In the genomic region with DNA sequence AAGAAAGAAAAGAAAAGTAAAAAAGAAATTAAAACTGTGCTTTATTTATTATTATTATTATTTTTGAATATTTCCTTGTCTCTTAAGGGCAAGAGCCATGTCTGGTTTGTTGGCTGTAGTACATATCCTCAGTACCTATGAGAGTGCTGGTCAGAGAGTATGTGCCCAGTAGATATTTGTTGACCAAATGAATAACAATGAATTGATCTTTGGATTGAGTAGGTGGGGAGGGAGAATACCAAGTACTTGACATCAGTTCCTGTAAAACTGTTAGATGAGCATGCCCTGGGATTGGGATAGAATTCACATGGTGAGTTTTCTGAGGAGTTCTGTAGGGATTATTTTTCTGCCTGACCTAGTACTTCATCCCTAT, we compare ENCODE assay signal across 12 cellular contexts. TPM values are rescaled to one million over a fixed set of nuclear protein-coding genes. Genes with fewer than 3 reads are reported as not detected.
DNase-seq lines count a peak whose midpoint lies in the region; ATAC-seq and TF ChIP-seq lines count a peak whose summit lies in the region.
"Had no signal": no experiment of that assay in that cellular context is flagged by ENCODE, and none has a peak within 500 bp of the region (broad histone marks: within the 10 kb centered on the region; RNA-seq: fewer than 3 reads in every experiment).

No MANE protein-coding gene starts in this region.

- POLR2A ChIA-PET in CD8-positive, alpha-beta memory T cell (lab: Charles Lee), result interaction anchor here (2.4 kb wide), 1 partner anchor 12 kb away, joined by 10 read pairs; no protein-coding TSS in a partner anchor
- POLR2A ChIA-PET in OCI-LY7 (lab: Charles Lee), result interaction anchor here (1.7 to 5.0 kb wide), 4 partner anchors 10 to 28 kb away, joined by 8 to 29 read pairs (median 18); partner anchors contain the start of gene STIM1

- H3K4me1 ChIP-seq in CD8-positive, alpha-beta memory T cell (ENCODE audit: insufficient read depth, low read length), result peaks cover 89% of the 10 kb centered on the region
- peaks cover 56% of the 10 kb centered on the region for H3K4me1 ChIP-seq in OCI-LY7 (ENCODE audit: insufficient read depth, low read length, poor library complexity, severe bottlenecking)
- H3K4me1 ChIP-seq in psoas muscle, result peaks cover 75% of the 10 kb centered on the region

- TF ChIP-seq CTCF in OCI-LY7 (conservative IDR thresholded peaks at IDR 0.05; ENCODE audit: low read length) (no peak), psoas muscle (IDR thresholded peaks at IDR 0.05) (no peak)

- peak overlapping the region; percentile 0 for H3K27ac ChIP-seq in CD8-positive, alpha-beta memory T cell (ENCODE audit: low read depth, low read length)
- H3K27ac ChIP-seq in OCI-LY7 (ENCODE audit: low read depth, low read length, poor library complexity, severe bottlenecking), result peak overlapping the region; percentile 63
- peak overlapping the region; percentile 81 for H3K27ac ChIP-seq in epithelial cell of prostate
- H3K27ac ChIP-seq in psoas muscle, result peak overlapping the region; percentile 79
- H3K27ac ChIP-seq: colonic mucosa, WERI-Rb-1 had no signal

- H2AFZ ChIP-seq in OCI-LY7 (ENCODE audit: low read length), result no peak overlapping the region

- peaks cover 59% of the 10 kb centered on the region; the same call in 1 of the 2 replicates for H3K79me2 ChIP-seq in OCI-LY7 (ENCODE audit: insufficient read depth, low read depth, low read length)

- H3K4me1 Mint-ChIP-seq in CD8-positive, alpha-beta memory T cell, result peaks cover 87 to 93% (median 91%) of the 10 kb centered on the region in 3 donors

- H3K4me3 ChIP-seq in CD8-positive, alpha-beta memory T cell (ENCODE audit: low read length), result peak overlapping the region; percentile 3
- H3K4me3 ChIP-seq in OCI-LY7 (ENCODE audit: low read depth, low read length, poor library complexity, severe bottlenecking), result no peak overlapping the region
- no peak overlapping the region for H3K4me3 ChIP-seq in psoas muscle
- H3K4me3 ChIP-seq: colonic mucosa, suprapubic skin had no signal

- H3K9me2 ChIP-seq in OCI-LY7 (ENCODE audit: insufficient read depth, low read length), result no peaks in the 10 kb centered on the region

- BruUV-seq in OCI-LY7 (replicated peaks; lab: Mats Ljungman, UMichigan), result no TSS peak

- no peaks in the 10 kb centered on the region for H3K27me3 ChIP-seq in CD8-positive, alpha-beta memory T cell (ENCODE audit: insufficient read depth, low read length, poor library complexity, severe bottlenecking)
- H3K27me3 ChIP-seq in psoas muscle (ENCODE audit: insufficient read depth in 3 of 3, low read length in 2 of 3), result no peaks in the 10 kb centered on the region
- H3K27me3 ChIP-seq: colonic mucosa, suprapubic skin had no signal

- intact Hi-C loops in OCI-LY7 (cut with micrococcal nuclease; ENCODE audit: unreplicated experiment), result no loop called here
- intact Hi-C loops in psoas muscle (cut with DNase I), result no loop called here

- peak overlapping the region in 5 of 7 donors; percentile 9 to 55 (median 12) for H3K4me3 Mint-ChIP-seq in CD8-positive, alpha-beta memory T cell

- no peak for ATAC-seq in psoas muscle

- no peaks in the 10 kb centered on the region for H3K36me3 ChIP-seq in CD8-positive, alpha-beta memory T cell (ENCODE audit: insufficient read depth, low read length)
- H3K36me3 ChIP-seq in OCI-LY7 (ENCODE audit: insufficient read depth, low read length) (no peaks in the 10 kb centered on the region; the same call in 1 of the 2 replicates), psoas muscle (ENCODE audit: insufficient read depth in 1 of 2, low read depth in 1 of 2) (no peaks in the 10 kb centered on the region)
- H3K36me3 ChIP-seq: colonic mucosa, suprapubic skin, WERI-Rb-1 had no signal

- H4K20me1 ChIP-seq in OCI-LY7 (ENCODE audit: insufficient read depth, low read length), result no peaks in the 10 kb centered on the region

- H3K4me2 ChIP-seq in OCI-LY7 (ENCODE audit: low read length), result peak overlapping the region; percentile 63

- no peaks in the 10 kb centered on the region for H3K27me3 Mint-ChIP-seq in CD8-positive, alpha-beta memory T cell

- DNase-seq in CD8-positive, alpha-beta memory T cell, result no peak
- no peak for DNase-seq in OCI-LY7 (ENCODE audit: low spot score)
- no peak for DNase-seq in epithelial cell of prostate (ENCODE audit: low read depth, low spot score)
- no peak for DNase-seq in psoas muscle
- DNase-seq in HT-29 (ENCODE audit: low spot score), result no peak
- no peak for DNase-seq in T-helper 9 cell
- no peak for DNase-seq in inferior parietal cortex (ENCODE audit: extremely low spot score)
- DNase-seq: activated gamma-delta T cell treated with Interleukin-2 at 50 U/mL for 16 hours; colonic mucosa; stimulated activated CD4-positive, alpha-beta T cell treated with anti-CD3 and anti-CD28 coated beads, Interleukin-4, amount 100 ng/mL, for 4 hours; WERI-Rb-1 had no signal

- CTCF ChIA-PET in CD8-positive, alpha-beta memory T cell (lab: Charles Lee), result interaction anchor here (1.0 to 8.9 kb wide), 6 partner anchors 10 to 206 kb away, joined by 3 to 127 read pairs (median 4); partner anchors contain the start of genes RHOG and STIM1
- CTCF ChIA-PET in OCI-LY7 (lab: Charles Lee; ENCODE audit: unreplicated experiment), result interaction anchor here (1.2 to 1.4 kb wide), 2 partner anchors 11 to 12 kb away, joined by 4 to 7 read pairs; partner anchors contain the start of gene STIM1

- no peaks in the 10 kb centered on the region for H3K9me3 Mint-ChIP-seq in CD8-positive, alpha-beta memory T cell

- H3K9me3 ChIP-seq in CD8-positive, alpha-beta memory T cell (ENCODE audit: low read length), result no peaks in the 10 kb centered on the region
- H3K9me3 ChIP-seq in OCI-LY7 (ENCODE audit: low read length) (no peaks in the 10 kb centered on the region), psoas muscle (no peaks in the 10 kb centered on the region)
- H3K9me3 ChIP-seq: colonic mucosa, suprapubic skin had no signal

- H3K27ac Mint-ChIP-seq in CD8-positive, alpha-beta memory T cell, result peak overlapping the region in 7 of 8 donors; percentile 51 to 91 (median 85)

- peaks cover 0 to 10% (median 2%) of the 10 kb centered on the region in 3 donors for H3K36me3 Mint-ChIP-seq in CD8-positive, alpha-beta memory T cell

RNA-seq across cellular contexts. Expression of gene STIM1, which starts 11.4 kb away (rescaled TPM):
- 10 to 100 TPM; 45.6 to 46.0 TPM for total RNA-seq in CD8-positive, alpha-beta memory T cell
- polyA plus RNA-seq in CD8-positive, alpha-beta memory T cell, result 43.8 TPM
- total RNA-seq in OCI-LY7 (2014; rRNA removed; shearing (Covaris generic)), result 20.9 and 21.0 TPM in 2 replicates
- total RNA-seq in OCI-LY7 (2022) (49.1 and 55.4 TPM in 2 replicates), psoas muscle (100 to 1,000 TPM in 3 of 4 donors, 10 to 100 TPM in 1; 97.5 to 147 (median 112) TPM)
- polyA plus RNA-seq in psoas muscle, result 100 to 1,000 TPM in 1 of 3 donors, 10 to 100 TPM in 2; 52.1 to 133 (median 66.4) TPM
- 28.3 and 29.4 TPM in 2 replicates for total RNA-seq in HT-29 (2014; rRNA removed; shearing (Covaris generic))

RNA-seq across cellular contexts. Expression of gene RHOG, which starts 26.1 kb away (rescaled TPM):
- 100 to 1,000 TPM; 170 to 175 TPM for total RNA-seq in CD8-positive, alpha-beta memory T cell
- polyA plus RNA-seq in CD8-positive, alpha-beta memory T cell, result 229 TPM
- 20.9 and 26.2 TPM in 2 replicates for total RNA-seq in OCI-LY7 (2014; rRNA removed; shearing (Covaris generic))
- total RNA-seq in OCI-LY7 (2022) (54.8 and 57.8 TPM in 2 replicates), psoas muscle (10 to 100 TPM; 22.4 to 40.9 (median 37.6) TPM)
- 10 to 100 TPM; 44.5 to 80.1 (median 51.3) TPM for polyA plus RNA-seq in psoas muscle
- total RNA-seq in HT-29 (2014; rRNA removed; shearing (Covaris generic)), result 53.4 and 58.9 TPM in 2 replicates

RNA-seq across cellular contexts. Expression of gene PGAP2, which starts 58.5 kb away (rescaled TPM):
- total RNA-seq in CD8-positive, alpha-beta memory T cell, result 10 to 100 TPM; 38.9 to 40.2 TPM
- polyA plus RNA-seq in CD8-positive, alpha-beta memory T cell, result 16.1 TPM
- 15.1 and 23.9 TPM in 2 replicates for total RNA-seq in OCI-LY7 (2014; rRNA removed; shearing (Covaris generic))
- 44.0 and 47.9 TPM in 2 replicates for total RNA-seq in OCI-LY7 (2022)
- 10 to 100 TPM in 1 of 4 donors, 1 to 10 TPM in 3; 4.5 to 14.5 (median 7.7) TPM for total RNA-seq in psoas muscle
- polyA plus RNA-seq in psoas muscle, result 10 to 100 TPM in 1 of 3 donors, 1 to 10 TPM in 2; 6.0 to 12.5 (median 6.0) TPM
- total RNA-seq in HT-29 (2014; rRNA removed; shearing (Covaris generic)), result 40.9 and 41.3 TPM in 2 replicates

Comparison
In these comparisons a context has a peak if more than half of its experiments do, and no peak if none do; other contexts are left out.
1. H3K27ac ChIP-seq: peak in every context shown above with its lines; median percentile 81 in epithelial cell of prostate; 79 in psoas muscle; 63 in OCI-LY7; 0 in CD8-positive, alpha-beta memory T cell.